In the genomic region with DNA sequence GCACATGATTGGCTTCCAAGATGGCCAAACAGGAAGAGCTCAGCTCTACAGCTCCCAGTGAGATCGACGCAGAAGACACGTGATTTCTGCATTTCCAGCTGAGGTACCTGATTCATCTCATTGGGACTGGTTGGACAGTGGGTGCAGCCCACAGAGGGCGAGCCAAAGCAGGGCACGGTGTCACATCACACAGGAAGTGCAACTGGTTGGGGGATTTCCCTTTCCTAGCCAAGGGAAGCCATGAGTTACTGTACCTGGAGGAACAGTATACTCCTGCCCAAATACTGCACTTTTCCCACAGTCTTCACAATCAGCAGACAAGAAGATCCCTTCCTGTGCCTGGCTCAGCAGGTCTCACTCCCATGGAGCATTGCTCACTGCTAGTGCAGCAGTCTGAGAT, we compare ENCODE assay signal across 21 cellular contexts.
DNase-seq lines count a peak whose midpoint lies in the region; ATAC-seq, FAIRE-seq and TF ChIP-seq lines count a peak whose summit lies in the region.
"Had no signal": no experiment of that assay in that cellular context is flagged by ENCODE, and none has a peak within 500 bp of the region (broad histone marks: within the 10 kb centered on the region; RNA-seq: fewer than 3 reads in every experiment).

No MANE protein-coding gene starts in this region.

- no peaks in the 10 kb centered on the region for H3K4me1 ChIP-seq in GM12878 (ENCODE audit: control insufficient read depth, insufficient read depth, low read length)
- no peaks in the 10 kb centered on the region for H3K4me1 ChIP-seq in tibial artery
- H3K4me1 ChIP-seq in SJCRH30: no peaks in the 10 kb centered on the region
- H3K4me1 ChIP-seq: BLaER1, HAP-1 had no signal

- H3K4me2 ChIP-seq in GM12878 (ENCODE audit: control insufficient read depth, insufficient read depth): no peak overlapping the region
- H3K4me2 ChIP-seq: BLaER1 had no signal

- SMC1A ChIA-PET in GM12878 (lab: Charles Lee; ENCODE audit: uncharacterized antibody, unreplicated experiment): interaction anchor here (0.8 kb wide), 1 partner anchor 12 kb away, joined by 3 read pairs; no protein-coding TSS in a partner anchor

- no peaks in the 10 kb centered on the region for H3K36me3 Mint-ChIP-seq in nephron progenitor cell (ENCODE audit: low read depth)
- H3K36me3 Mint-ChIP-seq: CD14-positive monocyte had no signal

- no peak overlapping the region for H3K9ac ChIP-seq in GM12878 (ENCODE audit: control insufficient read depth, insufficient read depth, low read length)
- H3K9ac ChIP-seq: BLaER1 had no signal

- no peak overlapping the region for H3K4me3 Mint-ChIP-seq in nephron progenitor cell
- H3K4me3 Mint-ChIP-seq: CD14-positive monocyte; CD4-positive, alpha-beta memory T cell had no signal

- no peak overlapping the region for H3K27ac ChIP-seq in GM12878 (ENCODE audit: control insufficient read depth, insufficient read depth)
- H3K27ac ChIP-seq in tibial artery: no peak overlapping the region
- no peak overlapping the region for H3K27ac ChIP-seq in SJCRH30
- H3K27ac ChIP-seq: BLaER1, HL-60 had no signal

- no peaks in the 10 kb centered on the region for H3K79me2 ChIP-seq in GM12878 (ENCODE audit: control insufficient read depth, insufficient read depth, low read length)

- WGBS in GM12878 (ENCODE audit: insufficient coverage, insufficient replicate concordance, low lambda C conversion rate, missing lambda C conversion rate): 17% methylated on average over 5 of the region's 5 CpGs

- TF ChIP-seq POLR2A in GM12878 (IDR thresholded peaks at IDR 0.05; ENCODE audit: low read depth, low read length): no peak

- BruUV-seq in GM12878 (replicated peaks; lab: Mats Ljungman, UMichigan): no TSS peak

- H3K4me3 ChIP-seq in GM12878 (no peak overlapping the region), tibial artery (no peak overlapping the region), SJCRH30 (no peak overlapping the region)
- H3K4me3 ChIP-seq: BLaER1, HAP-1, K562 had no signal

- H2AFZ ChIP-seq in GM12878 (ENCODE audit: control insufficient read depth, low read depth, low read length): no peak overlapping the region

- FAIRE-seq in GM12878 (lab: Jason Lieb, UNC): no peak
- FAIRE-seq: HTR-8/SVneo, K562 had no signal

- TF ChIP-seq CTCF in GM12878 (IDR thresholded peaks at IDR 0.05 in 2 of 3, conservative IDR thresholded peaks at IDR 0.05 in 1 of 3; ENCODE audit: control insufficient read depth in 2 of 3, extremely low read depth in 1 of 3, insufficient read depth in 1 of 3, low read depth in 3 of 3, low read length in 3 of 3) (no peak), tibial artery (IDR thresholded peaks at IDR 0.05) (no peak), nephron progenitor cell (IDR thresholded peaks at IDR 0.05) (no peak)

- no peaks in the 10 kb centered on the region for H3K27me3 Mint-ChIP-seq in nephron progenitor cell (ENCODE audit: low read depth, poor library complexity)
- H3K27me3 Mint-ChIP-seq: CD4-positive, alpha-beta memory T cell had no signal

- RAD21 ChIA-PET in GM12878 (lab: Charles Lee; ENCODE audit: unreplicated experiment): no interaction called here

- in situ Hi-C loops in GM12878 (cut with MboI): no loop called here

- no peaks in the 10 kb centered on the region for H4K20me1 ChIP-seq in GM12878 (ENCODE audit: control insufficient read depth, insufficient read depth)
- H4K20me1 ChIP-seq: BLaER1 had no signal

- peak; percentile 5 for DNase-seq in stimulated activated CD4-positive, alpha-beta T cell treated with anti-CD3 and anti-CD28 coated beads, Interleukin-15, amount 100 ng/mL, for 24 hours
- no peak for DNase-seq in stimulated activated CD4-positive, alpha-beta T cell treated with anti-CD3 and anti-CD28 coated beads, Interleukin-12 subunit alpha, Interleukin-12 subunit beta, amount 100 ng/mL, for 4 hours
- DNase-seq in GM12878 (ENCODE audit: low read depth, low spot score) (no peak), tibial artery (no peak), SJCRH30 (no peak), nephron progenitor cell (no peak)
- DNase-seq: 8988T; CD4-positive, alpha-beta memory T cell; DMS153; DMS79; GDM1; GOT3; IMR-90 had no signal

- POLR2A ChIA-PET in GM12878 (lab: Charles Lee): no interaction called here

- H3K27ac Mint-ChIP-seq in nephron progenitor cell: no peak overlapping the region
- H3K27ac Mint-ChIP-seq: CD14-positive monocyte; CD4-positive, alpha-beta memory T cell had no signal

- H3K9me3 ChIP-seq in GM12878 (replicated peaks; ENCODE audit: control insufficient read depth, insufficient read depth, low read length) (no peaks in the 10 kb centered on the region), tibial artery (peaks cover 0 to 9% (median 0%) of the 10 kb centered on the region in 3 donors), SJCRH30 (replicated peaks) (no peaks in the 10 kb centered on the region)
- H3K9me3 ChIP-seq: HAP-1 had no signal

- H3K36me3 ChIP-seq in GM12878 (ENCODE audit: control insufficient read depth in 2 of 2, insufficient read depth in 2 of 2, low read length in 1 of 2) (no peaks in the 10 kb centered on the region), tibial artery (no peaks in the 10 kb centered on the region), SJCRH30 (no peaks in the 10 kb centered on the region)
- H3K36me3 ChIP-seq: BLaER1, HAP-1 had no signal

- H3K4me1 Mint-ChIP-seq in nephron progenitor cell: no peaks in the 10 kb centered on the region
- H3K4me1 Mint-ChIP-seq: CD14-positive monocyte had no signal

- TF ChIP-seq EP300 in GM12878 (IDR thresholded peaks at IDR 0.05; ENCODE audit: borderline replicate concordance in 1 of 2, control insufficient read depth in 1 of 2, low read depth in 2 of 2, low read length in 2 of 2): no peak

- H3K27me3 ChIP-seq in GM12878 (replicated peaks in 1 of 2; ENCODE audit: control insufficient read depth in 2 of 2, insufficient read depth in 2 of 2, low read length in 1 of 2) (no peaks in the 10 kb centered on the region), tibial artery (no peaks in the 10 kb centered on the region), SJCRH30 (no peaks in the 10 kb centered on the region)
- H3K27me3 ChIP-seq: BLaER1 had no signal

- CTCF ChIA-PET in GM12878 (lab: Yijun Ruan, JAX): no interaction called here

- no peak for TF ChIP-seq RAD21 in GM12878 (IDR thresholded peaks at IDR 0.05; ENCODE audit: insufficient read depth, low read depth, low read length)

- no peaks in the 10 kb centered on the region for H3K9me3 Mint-ChIP-seq in nephron progenitor cell

- intact Hi-C loops in GM12878 (cut with micrococcal nuclease; ENCODE audit: unreplicated experiment): no loop called here
- intact Hi-C loops in tibial artery (cut with DNase I; ENCODE audit: low total_unique reads): no loop called here

- ATAC-seq in GM18907 (IDR thresholded peaks at IDR 0.05; ENCODE audit: unreplicated experiment) (peak; percentile 59), GM12878 (peak; percentile 36; the same call in 2 of the 3 replicates), GM19467 (IDR thresholded peaks at IDR 0.05; ENCODE audit: unreplicated experiment) (no peak)
- ATAC-seq: K562 had no signal

TF ChIP-seq in GM12878, 131 proteins besides CTCF, POLR2A, EP300 and RAD21:
- TF ChIP-seq, protein P1, sequence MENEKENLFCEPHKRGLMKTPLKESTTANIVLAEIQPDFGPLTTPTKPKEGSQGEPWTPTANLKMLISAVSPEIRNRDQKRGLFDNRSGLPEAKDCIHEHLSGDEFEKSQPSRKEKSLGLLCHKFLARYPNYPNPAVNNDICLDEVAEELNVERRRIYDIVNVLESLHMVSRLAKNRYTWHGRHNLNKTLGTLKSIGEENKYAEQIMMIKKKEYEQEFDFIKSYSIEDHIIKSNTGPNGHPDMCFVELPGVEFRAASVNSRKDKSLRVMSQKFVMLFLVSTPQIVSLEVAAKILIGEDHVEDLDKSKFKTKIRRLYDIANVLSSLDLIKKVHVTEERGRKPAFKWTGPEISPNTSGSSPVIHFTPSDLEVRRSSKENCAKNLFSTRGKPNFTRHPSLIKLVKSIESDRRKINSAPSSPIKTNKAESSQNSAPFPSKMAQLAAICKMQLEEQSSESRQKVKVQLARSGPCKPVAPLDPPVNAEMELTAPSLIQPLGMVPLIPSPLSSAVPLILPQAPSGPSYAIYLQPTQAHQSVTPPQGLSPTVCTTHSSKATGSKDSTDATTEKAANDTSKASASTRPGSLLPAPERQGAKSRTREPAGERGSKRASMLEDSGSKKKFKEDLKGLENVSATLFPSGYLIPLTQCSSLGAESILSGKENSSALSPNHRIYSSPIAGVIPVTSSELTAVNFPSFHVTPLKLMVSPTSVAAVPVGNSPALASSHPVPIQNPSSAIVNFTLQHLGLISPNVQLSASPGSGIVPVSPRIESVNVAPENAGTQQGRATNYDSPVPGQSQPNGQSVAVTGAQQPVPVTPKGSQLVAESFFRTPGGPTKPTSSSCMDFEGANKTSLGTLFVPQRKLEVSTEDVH (IDR thresholded peaks at IDR 0.05; ENCODE audit: low read depth, partially characterized antibody): no peak
- TF ChIP-seq HDAC6 (IDR thresholded peaks at IDR 0.05; ENCODE audit: unreplicated experiment) (no peak), TARDBP (IDR thresholded peaks at IDR 0.05; ENCODE audit: borderline replicate concordance) (no peak), NRF1 (conservative IDR thresholded peaks at IDR 0.05; ENCODE audit: low read depth, low read length) (no peak), ZSCAN29 (IDR thresholded peaks at IDR 0.05) (no peak), PAX5 (IDR thresholded peaks at IDR 0.05; ENCODE audit: borderline replicate concordance, low read depth, low read length) (no peak), SPI1 (IDR thresholded peaks at IDR 0.05; ENCODE audit: borderline replicate concordance, insufficient read depth, low read depth, low read length) (0 out of 2 replicates have a peak, but pooled peaks have one; percentile 23), WRNIP1 (IDR thresholded peaks at IDR 0.05; ENCODE audit: borderline replicate concordance, low read depth, low read length) (no peak)
